In the genomic region with DNA sequence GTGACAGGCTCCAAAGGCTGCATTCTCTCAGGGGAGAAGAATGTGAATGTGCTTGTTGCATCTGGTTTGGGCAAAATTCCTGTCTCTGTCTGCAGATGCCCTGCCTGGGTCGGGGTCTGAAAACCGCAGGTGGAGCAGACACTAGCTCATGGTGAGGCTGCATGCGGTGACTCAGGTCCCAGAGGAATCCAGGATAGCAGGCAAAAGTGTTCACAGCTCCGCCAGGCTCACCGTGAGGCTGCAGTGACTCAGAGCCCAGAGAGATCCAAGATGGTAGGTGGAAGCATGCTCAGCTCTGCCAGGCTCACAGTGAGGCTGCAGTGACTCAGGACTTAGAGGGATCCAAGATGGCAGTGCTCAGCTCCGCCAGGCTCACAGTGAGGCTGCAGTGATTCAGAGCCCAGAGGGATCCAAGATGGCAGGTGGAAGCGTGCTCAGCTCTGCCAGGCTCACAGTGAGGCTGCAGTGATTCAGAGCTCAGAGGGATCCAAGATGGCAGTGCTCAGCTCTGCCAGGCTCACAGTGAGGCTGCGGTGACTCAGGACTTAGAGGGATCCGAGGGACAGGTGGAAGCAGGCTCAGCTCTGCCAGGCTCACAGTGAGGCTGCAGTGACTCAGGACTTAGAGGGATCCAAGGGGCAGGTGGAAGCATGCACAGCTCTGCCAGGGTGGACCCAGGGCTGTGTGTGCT, we compare ENCODE assay signal across 11 cellular contexts.
DNase-seq lines count a peak whose midpoint lies in the region; ATAC-seq lines count a peak whose summit lies in the region.
"Had no signal": no experiment of that assay in that cellular context is flagged by ENCODE, and none has a peak within 500 bp of the region (broad histone marks: within the 10 kb centered on the region; RNA-seq: fewer than 3 reads in every experiment).

No MANE protein-coding gene starts in this region.

- H3K27me3 ChIP-seq in MG63 = no peaks in the 10 kb centered on the region

- peak; percentile 57 for DNase-seq in Ammon's horn (ENCODE audit: low spot score)
- DNase-seq in MG63 = peak; percentile 99
- DNase-seq in dermis blood vessel endothelial cell = peak; percentile 46
- peak; percentile 97 for DNase-seq in non-pigmented ciliary epithelial cell (ENCODE audit: low read depth)
- DNase-seq in putamen (ENCODE audit: low spot score) = no peak
- DNase-seq in retina = no peak
- no peak for DNase-seq in NCI-H1092 treated with DMSO at 0.1 percent for 48 hours (lab: John Stamatoyannopoulos, UW)
- DNase-seq: activated gamma-delta T cell treated with Interleukin-2 at 50 U/mL for 16 hours, mucosa of descending colon, NCI-H82 had no signal

- no peak overlapping the region for H3K4me3 ChIP-seq in MG63
- H3K4me3 ChIP-seq: mucosa of descending colon had no signal

- H3K36me3 ChIP-seq in MG63 = no peaks in the 10 kb centered on the region

- H3K9me3 ChIP-seq in MG63 = 0 out of 2 replicates have a peak, but pooled peaks cover 3% of the 10 kb centered on the region
- H3K9me3 ChIP-seq: mucosa of descending colon had no signal

- ATAC-seq in GM18873 (IDR thresholded peaks at IDR 0.05; ENCODE audit: low FRiP score, unreplicated experiment) = no peak
- ATAC-seq: mucosa of descending colon had no signal

Comparison
In these comparisons a context has a peak if more than half of its experiments do, and no peak if none do; other contexts are left out.
1. DNase-seq: peak in Ammon's horn (single experiment), MG63 (single experiment), dermis blood vessel endothelial cell (single experiment) and non-pigmented ciliary epithelial cell (single experiment); none in putamen (single experiment), retina (single experiment) and NCI-H1092 treated with DMSO at 0.1 percent for 48 hours (single experiment).